8 cellular contexts compared by ENCODE assay signal in genomic region chr7:151519765-151520418, GRCh38. TPM values are rescaled to one million over a fixed set of nuclear protein-coding genes. Genes with fewer than 3 reads are reported as not detected.
DNase-seq lines count a peak whose midpoint lies in the region; ATAC-seq, FAIRE-seq and TF ChIP-seq lines count a peak whose summit lies in the region.

A gene with protein sequence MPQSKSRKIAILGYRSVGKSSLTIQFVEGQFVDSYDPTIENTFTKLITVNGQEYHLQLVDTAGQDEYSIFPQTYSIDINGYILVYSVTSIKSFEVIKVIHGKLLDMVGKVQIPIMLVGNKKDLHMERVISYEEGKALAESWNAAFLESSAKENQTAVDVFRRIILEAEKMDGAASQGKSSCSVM (minus strand): TSS chr7:151519895. CDS start chr7:151519511, 384 bp downstream.

- ATAC-seq in GM21360 (IDR thresholded peaks at IDR 0.05; ENCODE audit: unreplicated experiment) = peak; percentile 65

- H2BK15ac ChIP-seq in H1 (ENCODE audit: low read length) (peak within 1 kb of the TSS; percentile 76; the same call in 1 of the 2 replicates), mesenchymal stem cell (ENCODE audit: low read depth, poor library complexity, severe bottlenecking) (peak within 1 kb of the TSS; percentile 99)

- CTCF ChIA-PET in H1 (lab: Charles Lee; ENCODE audit: partially characterized antibody) = interaction anchor here (1.1 kb wide), 1 partner anchor 16 kb away, joined by 3 read pairs; no protein-coding TSS in a partner anchor

- peak; percentile 94 for DNase-seq in CMK (ENCODE audit: low read depth)
- DNase-seq in HT1080 (ENCODE audit: low read depth) = peak; percentile 98
- peak; percentile 96 for DNase-seq in NOMO-1 treated with DMSO at 0.1 percent for 48 hours (lab: John Stamatoyannopoulos, UW; ENCODE audit: unreplicated experiment)
- DNase-seq in activated CD8-positive, alpha-beta memory T cell treated with anti-CD3 and anti-CD28 coated beads for 48 hours (ENCODE audit: low read depth in 2 of 3, low spot score in 2 of 3) = peak; percentile 84 to 97 (median 96)
- DNase-seq in H1 (ENCODE audit: low read depth in 1 of 2, low spot score in 2 of 2) = peak; percentile 96 to 97
- peak; percentile 99 for DNase-seq in mesenchymal stem cell
- DNase-seq in stimulated activated CD8-positive, alpha-beta memory T cell treated with anti-CD3 and anti-CD28 coated beads, Interleukin-12 subunit alpha, Interleukin-12 subunit beta, amount 100 ng/mL, for 4 hours (ENCODE audit: low read depth) = peak; percentile 98

- POLR2A ChIA-PET in H1 (lab: Charles Lee; ENCODE audit: partially characterized antibody) = interaction anchor here (0.6 to 6.3 kb wide), 13 partner anchors 14 to 272 kb away, joined by 3 to 42 read pairs (median 3); partner anchors contain the start of gene WDR86

- no peak for TF ChIP-seq CTCF in H1 (IDR thresholded peaks at IDR 0.05; ENCODE audit: control extremely low read depth in 1 of 3, insufficient read depth in 1 of 3, low read depth in 1 of 3, low read length in 3 of 3)

- peaks cover 11% of the 10 kb centered on the region for H3K23me2 ChIP-seq in H1 (ENCODE audit: low read depth, low read length)

- peaks cover 19 to 22% of the 10 kb centered on the region in 2 experiments for H4K20me1 ChIP-seq in H1 (replicated peaks in 1 of 2; ENCODE audit: control insufficient read depth in 1 of 2, insufficient read depth in 2 of 2, low read length in 2 of 2)

- H3K4me2 ChIP-seq in H1 (ENCODE audit: insufficient read depth in 1 of 2, low read depth in 2 of 2, low read length in 2 of 2) (peak within 1 kb of the TSS; percentile 91 to 92), mesenchymal stem cell (ENCODE audit: low read length, poor library complexity, severe bottlenecking) (peak within 1 kb of the TSS; percentile 50)

- 4% methylated on average over 35 of the region's 66 CpGs; no CpG with 5 or more reads in 1 of the 2 experiments for WGBS in H1 (ENCODE audit: extremely low coverage in 1 of 2, insufficient coverage in 1 of 2, insufficient read length in 1 of 2, insufficient replicate concordance in 2 of 2, low coverage in 1 of 2, low lambda C conversion rate in 2 of 2, missing lambda C conversion rate in 1 of 2), 2 experiments
- 3% methylated on average over 56 of the region's 66 CpGs for WGBS in mesenchymal stem cell

- peak within 1 kb of the TSS; percentile 94 for H4K91ac ChIP-seq in H1 (replicated peaks; ENCODE audit: insufficient read length, low read length)
- peak within 1 kb of the TSS; percentile 83 for H4K91ac ChIP-seq in mesenchymal stem cell (ENCODE audit: low read length)

- H2AFZ ChIP-seq in H1 (ENCODE audit: low read length) (peak within 1 kb of the TSS; percentile 37; the same call in 1 of the 2 replicates), mesenchymal stem cell (ENCODE audit: low read depth, low read length) (peak within 1 kb of the TSS; percentile 66)

- no peak within 1 kb of the TSS for H3K23ac ChIP-seq in H1 (ENCODE audit: insufficient read length)
- H3K23ac ChIP-seq in mesenchymal stem cell (ENCODE audit: low read length in 2 of 2) = peak within 1 kb of the TSS in 1 of 2 experiments; percentile 94

- H4K5ac ChIP-seq in H1 (ENCODE audit: insufficient read length, low read depth, low read length) = peak within 1 kb of the TSS; percentile 27

- H3K14ac ChIP-seq in H1 (ENCODE audit: insufficient read length) = no peak within 1 kb of the TSS
- peak within 1 kb of the TSS; percentile 65 to 96 for H3K14ac ChIP-seq in mesenchymal stem cell (ENCODE audit: low read length in 2 of 2)

- H3K36me3 ChIP-seq in H1 (ENCODE audit: control insufficient read depth in 2 of 4, insufficient read depth in 4 of 4, low read length in 3 of 4) (no peaks in the 10 kb centered on the region), mesenchymal stem cell (ENCODE audit: control insufficient read depth in 1 of 2, insufficient read depth in 2 of 2, low read depth in 1 of 2, low read length in 2 of 2) (no peaks in the 10 kb centered on the region)

- peaks cover 0 to 2% of the 10 kb centered on the region in 2 experiments; a peak in 1 of 4 replicates for H3K9me3 ChIP-seq in H1 (ENCODE audit: insufficient read depth in 2 of 2, low read depth in 1 of 2, low read length in 1 of 2)
- no peaks in the 10 kb centered on the region for H3K9me3 ChIP-seq in mesenchymal stem cell (ENCODE audit: control insufficient read depth, low read length)

- H3K27me3 ChIP-seq in H1 (replicated peaks in 1 of 4; ENCODE audit: control insufficient read depth in 3 of 4, extremely low read depth in 1 of 4, insufficient read depth in 3 of 4, low read length in 3 of 4) (peaks cover 0 to 5% (median 4%) of the 10 kb centered on the region in 4 experiments; a peak in 2 of 7 replicates), mesenchymal stem cell (ENCODE audit: control insufficient read depth in 1 of 2, insufficient read depth in 1 of 2, low read length in 2 of 2) (no peaks in the 10 kb centered on the region)

- peak within 1 kb of the TSS; percentile 93 to 99 (median 97) for H3K9ac ChIP-seq in H1 (replicated peaks in 1 of 4; ENCODE audit: extremely low read depth in 1 of 4, low read depth in 3 of 4, low read length in 3 of 4)
- H3K9ac ChIP-seq in mesenchymal stem cell (ENCODE audit: low read length) = peak within 1 kb of the TSS; percentile 98

- H4K8ac ChIP-seq in H1 (ENCODE audit: extremely low read depth, insufficient read depth, low read length) (peak within 1 kb of the TSS; percentile 98), mesenchymal stem cell (ENCODE audit: low read length) (peak within 1 kb of the TSS; percentile 83)

- no peak; a peak in 1 of 3 replicates for TF ChIP-seq POLR2A in H1 (IDR thresholded peaks at IDR 0.05; ENCODE audit: control extremely low read depth in 1 of 2, low read depth in 2 of 2, low read length in 2 of 2)

- H3K18ac ChIP-seq in H1 (ENCODE audit: extremely low read depth, low read length) = peak within 1 kb of the TSS; percentile 88; the same call in 1 of the 2 replicates
- peak within 1 kb of the TSS; percentile 87 to 95 for H3K18ac ChIP-seq in mesenchymal stem cell (ENCODE audit: low read depth in 1 of 2, low read length in 2 of 2)

- no peak within 1 kb of the TSS for H3K56ac ChIP-seq in H1 (replicated peaks; ENCODE audit: insufficient read length, low read depth, low read length)

- H3K4me3 ChIP-seq in H1 (ENCODE audit: extremely low read depth in 1 of 4, insufficient read depth in 2 of 4, low read depth in 3 of 4, low read length in 4 of 4) (peak within 1 kb of the TSS; percentile 96 to 98 (median 97)), mesenchymal stem cell (ENCODE audit: insufficient read depth in 1 of 2, low read depth in 1 of 2, low read length in 2 of 2) (peak within 1 kb of the TSS; percentile 89 to 95)

- H2BK20ac ChIP-seq in H1 (ENCODE audit: low read length) = no peak within 1 kb of the TSS

- H2BK12ac ChIP-seq in H1 (ENCODE audit: low read depth, low read length) (peak within 1 kb of the TSS; percentile 98), mesenchymal stem cell (ENCODE audit: low read length in 2 of 2) (peak within 1 kb of the TSS; percentile 59 to 88)

- peaks cover 34 to 41% of the 10 kb centered on the region in 2 experiments for H3K79me2 ChIP-seq in H1 (ENCODE audit: control insufficient read depth in 1 of 2, insufficient read depth in 2 of 2, low read length in 2 of 2)

- H3K27ac ChIP-seq in H1 (ENCODE audit: low read depth, low read length) = peak within 1 kb of the TSS; percentile 97
- peak within 1 kb of the TSS; percentile 74 for H3K27ac ChIP-seq in mesenchymal stem cell (ENCODE audit: low read length, poor library complexity, severe bottlenecking)

- H2BK5ac ChIP-seq in H1 (ENCODE audit: low read depth, low read length) (no peak within 1 kb of the TSS), mesenchymal stem cell (ENCODE audit: low read depth, low read length, poor library complexity, severe bottlenecking) (peak within 1 kb of the TSS; percentile 89)

- H2AK5ac ChIP-seq in H1 (ENCODE audit: low read depth, low read length) = peak within 1 kb of the TSS; percentile 48; the same call in 1 of the 2 replicates
- H2AK5ac ChIP-seq in mesenchymal stem cell (ENCODE audit: low read length, severe bottlenecking) = peak within 1 kb of the TSS; percentile 11

- H3K4me1 ChIP-seq in H1 (replicated peaks in 1 of 4; ENCODE audit: control insufficient read depth in 3 of 4, insufficient read depth in 4 of 4, low read length in 3 of 4) = peaks cover 2 to 11% (median 6%) of the 10 kb centered on the region in 4 experiments; a peak in 4 of 7 replicates
- H3K4me1 ChIP-seq in mesenchymal stem cell (ENCODE audit: control insufficient read depth, insufficient read depth, low read depth, low read length) = peaks cover 13% of the 10 kb centered on the region

- H3K79me1 ChIP-seq in H1 (ENCODE audit: low read depth, low read length) (peaks cover 5% of the 10 kb centered on the region), mesenchymal stem cell (replicated peaks; ENCODE audit: low read length, poor library complexity, severe bottlenecking) (no peaks in the 10 kb centered on the region)

- H3K4ac ChIP-seq in H1 (replicated peaks; ENCODE audit: insufficient read length, low read depth, low read length) (no peak within 1 kb of the TSS), mesenchymal stem cell (ENCODE audit: low read depth in 1 of 2, low read length in 2 of 2) (peak within 1 kb of the TSS; percentile 85 to 95)

- peak within 1 kb of the TSS; percentile 29 for H2BK120ac ChIP-seq in H1 (replicated peaks; ENCODE audit: low read depth, low read length)
- H2BK120ac ChIP-seq in mesenchymal stem cell (ENCODE audit: low read depth, low read length) = peak within 1 kb of the TSS; percentile 90

- no peak for FAIRE-seq in H1 (lab: Jason Lieb, UNC)

- no peak for TF ChIP-seq RAD21 in H1 (IDR thresholded peaks at IDR 0.05 in 1 of 2, conservative IDR thresholded peaks at IDR 0.05 in 1 of 2; ENCODE audit: low read depth in 2 of 2, low read length in 2 of 2)

- TF ChIP-seq EP300 in H1 (IDR thresholded peaks at IDR 0.05; ENCODE audit: borderline replicate concordance in 1 of 2, low read depth in 2 of 2, low read length in 2 of 2) = no peak

TF ChIP-seq in H1, 55 proteins besides CTCF, POLR2A, EP300 and RAD21 (continues in another document):
- no peak for TF ChIP-seq TAF7 (optimal IDR thresholded peaks at IDR 0.05; ENCODE audit: borderline replicate concordance, low read depth, low read length)
- TF ChIP-seq CHD2 (IDR thresholded peaks at IDR 0.05; ENCODE audit: low read length) = no peak

RNA-seq across cellular contexts. Expression of the gene that starts here (rescaled TPM):
- 108 and 120 TPM in 2 replicates for total RNA-seq in HT1080 (2014; rRNA removed; shearing (Covaris generic))
- polyA plus RNA-seq in HT1080 (2015; cell fraction: cytosol; rRNA removed) = 221 and 230 TPM in 2 replicates
- polyA plus RNA-seq in HT1080 (2015; cell fraction: nucleus; rRNA removed) = 87.0 and 99.7 TPM in 2 replicates
- total RNA-seq in H1 (2021; fragmentation: NEBNext Ultra II Directional; extraction: Animal tissue kit (Norgen Biotek cat#: 25700)) = 119 and 132 TPM in 2 replicates
- 50.4 and 60.8 TPM in 2 replicates for polyA plus RNA-seq in H1 (2011; rRNA removed)
- 71.9 TPM for polyA plus RNA-seq in H1 (2011; cell fraction: cytosol; rRNA removed)
- 21.8 TPM for polyA plus RNA-seq in H1 (2011; cell fraction: nucleus; rRNA removed)
- 65.1 to 143 TPM (median 74.3 TPM) in 4 replicates for polyA plus RNA-seq in H1 (2012, experiment 1 of 2)
- 46.4 TPM for polyA plus RNA-seq in H1 (2012, experiment 2 of 2)
- polyA plus RNA-seq in H1 (2013, experiment 1 of 2) = 69.6 TPM
- polyA plus RNA-seq in H1 (2013, experiment 2 of 2) = 78.9 TPM
- 15.4 and 18.7 TPM in 2 replicates for polyA minus RNA-seq in H1 (2011; rRNA and poly(A)+ RNA removed)
- 37.4 TPM for polyA minus RNA-seq in H1 (2011; cell fraction: cytosol; rRNA and poly(A)+ RNA removed)
- polyA minus RNA-seq in H1 (2011; cell fraction: nucleus; rRNA and poly(A)+ RNA removed) = 26.2 TPM
- polyA plus RNA-seq in mesenchymal stem cell (2013, experiment 1 of 2) = 87.3 TPM
- polyA plus RNA-seq in mesenchymal stem cell (2013, experiment 2 of 2) = 88.1 TPM

Comparison
In these comparisons a context has a peak if more than half of its experiments do, and no peak if none do; other contexts are left out.
1. Peak in every context shown above with its lines: DNase-seq, ATAC-seq, H3K4me3 ChIP-seq and H3K27ac ChIP-seq.